ENCODE assay signal across 19 cellular contexts in the genomic region with DNA sequence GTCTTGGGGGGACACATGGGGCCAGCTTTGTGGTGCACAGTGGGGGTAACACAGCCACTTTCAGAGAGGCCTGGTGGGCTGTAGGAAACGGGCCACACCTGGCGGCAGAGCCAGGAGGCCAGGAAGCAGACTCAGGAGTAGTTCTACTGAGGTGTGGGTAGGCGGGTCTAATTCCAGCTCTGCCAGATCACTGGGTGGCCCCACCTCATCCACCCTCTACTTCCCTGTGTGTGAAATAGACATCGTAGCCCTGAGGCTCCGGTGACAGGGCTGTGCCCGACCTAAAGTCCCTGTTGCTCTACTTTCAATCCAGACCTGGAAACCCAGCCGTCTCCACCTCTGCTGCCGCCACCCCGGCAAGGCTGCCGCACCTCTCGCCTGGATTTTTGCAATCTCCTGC. TPM values are rescaled to one million over a fixed set of nuclear protein-coding genes. Genes with fewer than 3 reads are reported as not detected.
"Had no signal": no experiment of that assay in that cellular context is flagged by ENCODE, and none has a peak within 500 bp of the region (broad histone marks: within the 10 kb centered on the region; RNA-seq: fewer than 3 reads in every experiment).

No MANE protein-coding gene starts in this region.

- ATAC-seq: activated CD4-positive, alpha-beta T cell treated with anti-CD3 and anti-CD28 coated beads for 36 hours; activated CD8-positive, alpha-beta T cell treated with anti-CD3 and anti-CD28 coated beads for 36 hours; activated naive CD8-positive, alpha-beta T cell treated with anti-CD3 and anti-CD28 coated beads, Interleukin-2, amount 50 U/mL, for 24 hours; lower lobe of right lung; naive thymus-derived CD4-positive, alpha-beta T cell; sciatic nerve had no signal

- H3K36me3 ChIP-seq: cardiac muscle cell, lower lobe of right lung, prostate gland had no signal

- FAIRE-seq: astrocyte had no signal

- DNase-seq: activated CD4-positive, alpha-beta T cell treated with anti-CD3 and anti-CD28 coated beads for 36 hours; activated CD8-positive, alpha-beta T cell treated with anti-CD3 and anti-CD28 coated beads for 36 hours; activated naive CD4-positive, alpha-beta T cell; activated naive CD8-positive, alpha-beta T cell treated with anti-CD3 and anti-CD28 coated beads, Interleukin-2, amount 50 U/mL, for 24 hours; effector CD8-positive, alpha-beta T cell; hypothalamus; lower lobe of right lung; midbrain; naive thymus-derived CD4-positive, alpha-beta T cell; nucleus accumbens; stimulated activated CD4-positive, alpha-beta T cell treated with anti-CD3 and anti-CD28 coated beads, Interleukin-12 subunit alpha, Interleukin-12 subunit beta, amount 100 ng/mL, for 4 hours; stimulated activated CD4-positive, alpha-beta T cell treated with anti-CD3 and anti-CD28 coated beads, Interleukin-4, amount 100 ng/mL, for 24 hours; SW 1271 had no signal

- H3K4me3 ChIP-seq: cardiac muscle cell, coronary artery, lower lobe of right lung, prostate gland had no signal

- H3K27ac ChIP-seq: cardiac muscle cell, coronary artery, epithelial cell of prostate, lower lobe of right lung, prostate gland had no signal

- H3K9me3 ChIP-seq: lower lobe of right lung, prostate gland had no signal

RNA-seq across cellular contexts. Expression of gene NKPD1, which starts 4.0 kb away (rescaled TPM):
- total RNA-seq: astrocyte, lower lobe of right lung, sciatic nerve had no signal
